16 cellular contexts compared by ENCODE assay signal in the genomic region with DNA sequence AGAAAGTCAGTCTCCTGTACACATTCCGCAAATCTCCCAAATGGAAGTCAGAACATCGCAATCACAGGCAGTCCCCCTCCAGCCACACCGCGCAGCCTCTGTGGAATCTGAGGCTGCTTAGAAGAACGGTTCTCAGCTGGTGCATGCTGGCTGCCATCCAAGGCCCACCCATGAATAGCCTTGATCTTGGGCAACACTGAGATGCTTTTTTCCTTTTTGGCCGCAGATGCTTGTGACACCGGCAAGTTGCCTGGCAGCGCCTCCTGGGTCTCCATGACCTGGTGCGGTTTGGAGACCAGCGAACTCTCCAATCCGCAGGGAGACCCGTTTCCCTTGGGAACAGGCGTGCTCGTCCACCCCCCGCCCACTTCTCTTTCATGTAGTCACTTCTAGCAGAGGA. TPM values are rescaled to one million over a fixed set of nuclear protein-coding genes. Genes with fewer than 3 reads are reported as not detected.
DNase-seq lines count a peak whose midpoint lies in the region; ATAC-seq and TF ChIP-seq lines count a peak whose summit lies in the region.
"Had no signal": no experiment of that assay in that cellular context is flagged by ENCODE, and none has a peak within 500 bp of the region (broad histone marks: within the 10 kb centered on the region; RNA-seq: fewer than 3 reads in every experiment).

No MANE protein-coding gene starts in this region.

- no peak overlapping the region for H3K4me3 ChIP-seq in vagina

- H3K27ac ChIP-seq in vagina, result peak overlapping the region; percentile 58
- H3K27ac ChIP-seq in foreskin keratinocyte, result no peak overlapping the region

- DNase-seq in NCI-H524 (lab: John Stamatoyannopoulos, UW) (peak; percentile 18 to 33), NCI-H524 treated with DMSO at 0.1 percent for 48 hours (lab: John Stamatoyannopoulos, UW) (no peak), amygdala (lab: John Stamatoyannopoulos, UW) (peak in 35 of 56 donors; percentile 2 to 61 (median 22)), hypothalamus (lab: John Stamatoyannopoulos, UW) (peak in 37 of 51 donors; percentile 4 to 71 (median 34)), vagina (ENCODE audit: extremely low spot score in 2 of 2) (no peak), foreskin keratinocyte (no peak), NCI-H1694 (lab: John Stamatoyannopoulos, UW) (no peak)
- DNase-seq in stimulated activated naive CD4-positive, alpha-beta T cell (lab: John Stamatoyannopoulos, UW), result no peak
- DNase-seq: ACHN; activated CD4-positive, alpha-beta T cell treated with anti-CD3 and anti-CD28 coated beads for 36 hours; COR-L47; KG1; left colon; NCI-H2029; SIG-M5 had no signal

- intact Hi-C loops in vagina (cut with DNase I), result no loop called here

- H3K9me3 ChIP-seq in vagina, result no peaks in the 10 kb centered on the region

- no peaks in the 10 kb centered on the region for H3K27me3 ChIP-seq in vagina
- peaks cover 29% of the 10 kb centered on the region for H3K27me3 ChIP-seq in foreskin keratinocyte

- no peak for TF ChIP-seq POLR2A in vagina (IDR thresholded peaks at IDR 0.05)

- TF ChIP-seq CTCF in vagina (IDR thresholded peaks at IDR 0.05) (no peak), foreskin keratinocyte (conservative IDR thresholded peaks at IDR 0.05) (no peak)

- no peak for ATAC-seq in foreskin keratinocyte
- ATAC-seq: activated CD4-positive, alpha-beta T cell treated with anti-CD3 and anti-CD28 coated beads for 36 hours; left colon had no signal

- no peaks in the 10 kb centered on the region for H3K36me3 ChIP-seq in vagina

- peaks cover 35% of the 10 kb centered on the region for H3K4me1 ChIP-seq in vagina
- H3K4me1 ChIP-seq in foreskin keratinocyte, result no peaks in the 10 kb centered on the region

RNA-seq across cellular contexts. Expression of a gene that starts 26.3 kb away (rescaled TPM):
- total RNA-seq in vagina (2.2 TPM), foreskin keratinocyte (0.14 and 0.27 TPM in 2 replicates)
- 0.10 and 0.12 TPM in 2 replicates for polyA plus RNA-seq in foreskin keratinocyte
- total RNA-seq: activated CD4-positive, alpha-beta T cell treated with anti-CD3 and anti-CD28 coated beads for 36 hours; endothelial cell of umbilical vein had no signal
- polyA plus RNA-seq: endothelial cell of umbilical vein had no signal

Comparison
In these comparisons a context has a peak if more than half of its experiments do, and no peak if none do; other contexts are left out.
1. DNase-seq: peak in NCI-H524 (2 of 2), amygdala (35 of 56) and hypothalamus (37 of 51); none in NCI-H524 treated with DMSO at 0.1 percent for 48 hours (single experiment), vagina (0 of 2), foreskin keratinocyte (0 of 2), NCI-H1694 (single experiment) and stimulated activated naive CD4-positive, alpha-beta T cell (0 of 6).